In the genomic region with DNA sequence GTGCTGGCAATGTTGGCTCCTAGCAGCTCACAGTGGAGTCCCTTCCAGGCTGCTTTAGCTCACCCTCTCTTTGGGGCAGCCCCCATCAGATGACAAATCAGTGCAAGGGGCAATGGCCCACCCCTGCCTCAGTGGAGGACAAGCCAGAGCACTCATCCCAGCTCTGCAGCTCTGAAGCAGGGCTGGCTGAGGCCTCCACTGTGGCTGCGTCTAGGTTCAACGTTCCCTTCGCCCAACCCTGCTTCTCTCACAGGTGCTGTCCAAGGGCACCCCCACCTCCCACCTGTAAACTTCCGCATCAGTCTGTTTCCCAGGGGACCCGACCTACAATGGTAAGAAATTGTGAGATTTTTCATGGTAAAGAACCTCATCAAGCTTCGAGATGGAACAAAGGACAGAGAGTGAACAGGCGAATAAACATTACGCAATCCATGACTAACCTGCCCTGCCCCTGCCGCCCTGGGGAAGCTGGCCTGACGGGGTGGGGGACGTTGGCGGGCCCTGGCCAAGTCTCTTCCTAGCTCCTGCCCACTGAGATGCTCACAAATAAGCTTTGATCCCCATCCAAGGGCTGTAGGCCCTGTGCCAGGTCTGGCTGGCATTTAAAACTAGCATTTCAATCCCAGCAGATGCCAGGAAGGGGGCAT, we compare ENCODE assay signal across 9 cellular contexts. TPM values are rescaled to one million over a fixed set of nuclear protein-coding genes. Genes with fewer than 3 reads are reported as not detected.
DNase-seq lines count a peak whose midpoint lies in the region; ATAC-seq and TF ChIP-seq lines count a peak whose summit lies in the region.
"Had no signal": no experiment of that assay in that cellular context is flagged by ENCODE, and none has a peak within 500 bp of the region (broad histone marks: within the 10 kb centered on the region; RNA-seq: fewer than 3 reads in every experiment).

No MANE protein-coding gene starts in this region.

- H3K4me1 ChIP-seq in breast epithelium (peaks cover 0 to 7% of the 10 kb centered on the region in 2 donors), liver (ENCODE audit: control insufficient read depth in 4 of 4, insufficient read depth in 4 of 4, low read length in 3 of 4) (peaks cover 6 to 13% (median 11%) of the 10 kb centered on the region in 4 donors)

- H3K9ac ChIP-seq in liver (ENCODE audit: low read depth in 1 of 2, low read length in 2 of 2): no peak overlapping the region

- H3K27ac ChIP-seq in breast epithelium: peak overlapping the region; percentile 83 to 87
- peak overlapping the region in 1 of 2 donors; percentile 40 for H3K27ac ChIP-seq in liver (ENCODE audit: low read depth in 1 of 2, low read length in 2 of 2)

- H3K27me3 ChIP-seq in breast epithelium (no peaks in the 10 kb centered on the region), liver (ENCODE audit: control insufficient read depth in 4 of 4, insufficient read depth in 4 of 4, low read length in 3 of 4) (no peaks in the 10 kb centered on the region)

- 40% methylated on average over 12 of the region's 12 CpGs for WGBS in liver

- intact Hi-C loops in breast epithelium (cut with DNase I; ENCODE audit: low total_unique reads): no loop called here

- H3K4me3 ChIP-seq in breast epithelium: no peak overlapping the region
- H3K4me3 ChIP-seq in liver (ENCODE audit: low read depth in 1 of 3, low read length in 3 of 3): no peak overlapping the region

- no peaks in the 10 kb centered on the region for H3K36me3 ChIP-seq in breast epithelium
- no peaks in the 10 kb centered on the region for H3K36me3 ChIP-seq in liver (ENCODE audit: control insufficient read depth in 4 of 4, insufficient read depth in 3 of 4, low read depth in 1 of 4, low read length in 3 of 4)

- TF ChIP-seq RAD21 in liver (IDR thresholded peaks at IDR 0.05): no peak

- peak; percentile 13 for DNase-seq in COLO829 (ENCODE audit: low spot score)
- peak; percentile 24 for DNase-seq in NCI-H1092 treated with DMSO at 0.1 percent for 48 hours (lab: John Stamatoyannopoulos, UW)
- DNase-seq in breast epithelium (ENCODE audit: low spot score in 2 of 2): peak in 1 of 2 donors; percentile 57
- DNase-seq in activated effector memory CD4-positive, alpha-beta T cell treated with Interleukin-2 at 50 U/mL for 16 hours: no peak
- no peak for DNase-seq in erythroblast (lab: John Stamatoyannopoulos, UW)
- DNase-seq: CD4-positive, alpha-beta memory T cell had no signal

- TF ChIP-seq POLR2A in breast epithelium (IDR thresholded peaks at IDR 0.05) (no peak), erythroblast (IDR thresholded peaks at IDR 0.05; ENCODE audit: low read length) (no peak)

- ATAC-seq in HG02973 (IDR thresholded peaks at IDR 0.05; ENCODE audit: unreplicated experiment) (no peak), HG02759 (IDR thresholded peaks at IDR 0.05; ENCODE audit: unreplicated experiment) (no peak)

- no peak for TF ChIP-seq CTCF in breast epithelium (IDR thresholded peaks at IDR 0.05)
- no peak for TF ChIP-seq CTCF in liver (IDR thresholded peaks at IDR 0.05; ENCODE audit: low read depth, low read length, missing input control)

- no peaks in the 10 kb centered on the region for H3K9me3 ChIP-seq in breast epithelium
- no peaks in the 10 kb centered on the region for H3K9me3 ChIP-seq in liver (ENCODE audit: control insufficient read depth in 4 of 4, low read length in 3 of 4)

TF ChIP-seq in liver, 16 proteins besides CTCF, POLR2A, EP300 and RAD21:
- TF ChIP-seq FOXA2 (IDR thresholded peaks at IDR 0.05) (peak; percentile 12), YY1 (IDR thresholded peaks at IDR 0.05) (peak; percentile 36), TAF1 (conservative IDR thresholded peaks at IDR 0.05) (no peak), EGR1 (IDR thresholded peaks at IDR 0.05; ENCODE audit: low read depth in 2 of 2) (no peak), REST (IDR thresholded peaks at IDR 0.05) (peak; percentile 15), GABPA (IDR thresholded peaks at IDR 0.05 in 1 of 2, conservative IDR thresholded peaks at IDR 0.05 in 1 of 2) (no peak), HNF4A (conservative IDR thresholded peaks at IDR 0.05) (peak; percentile 55 to 83), JUND (IDR thresholded peaks at IDR 0.05) (peak in 1 of 2 donors; percentile 72), NR2F2 (IDR thresholded peaks at IDR 0.05) (no peak), RXRA (IDR thresholded peaks at IDR 0.05) (peak; percentile 54 to 73), SP1 (IDR thresholded peaks at IDR 0.05) (peak; percentile 46), HNF4G (IDR thresholded peaks at IDR 0.05) (no peak), FOXA1 (IDR thresholded peaks at IDR 0.05) (no peak)
- TF ChIP-seq, protein P1, sequence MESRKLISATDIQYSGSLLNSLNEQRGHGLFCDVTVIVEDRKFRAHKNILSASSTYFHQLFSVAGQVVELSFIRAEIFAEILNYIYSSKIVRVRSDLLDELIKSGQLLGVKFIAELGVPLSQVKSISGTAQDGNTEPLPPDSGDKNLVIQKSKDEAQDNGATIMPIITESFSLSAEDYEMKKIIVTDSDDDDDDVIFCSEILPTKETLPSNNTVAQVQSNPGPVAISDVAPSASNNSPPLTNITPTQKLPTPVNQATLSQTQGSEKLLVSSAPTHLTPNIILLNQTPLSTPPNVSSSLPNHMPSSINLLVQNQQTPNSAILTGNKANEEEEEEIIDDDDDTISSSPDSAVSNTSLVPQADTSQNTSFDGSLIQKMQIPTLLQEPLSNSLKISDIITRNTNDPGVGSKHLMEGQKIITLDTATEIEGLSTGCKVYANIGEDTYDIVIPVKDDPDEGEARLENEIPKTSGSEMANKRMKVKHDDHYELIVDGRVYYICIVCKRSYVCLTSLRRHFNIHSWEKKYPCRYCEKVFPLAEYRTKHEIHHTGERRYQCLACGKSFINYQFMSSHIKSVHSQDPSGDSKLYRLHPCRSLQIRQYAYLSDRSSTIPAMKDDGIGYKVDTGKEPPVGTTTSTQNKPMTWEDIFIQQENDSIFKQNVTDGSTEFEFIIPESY (IDR thresholded peaks at IDR 0.05): no peak
- TF ChIP-seq, protein P2, sequence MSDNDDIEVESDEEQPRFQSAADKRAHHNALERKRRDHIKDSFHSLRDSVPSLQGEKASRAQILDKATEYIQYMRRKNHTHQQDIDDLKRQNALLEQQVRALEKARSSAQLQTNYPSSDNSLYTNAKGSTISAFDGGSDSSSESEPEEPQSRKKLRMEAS (IDR thresholded peaks at IDR 0.05): no peak
- TF ChIP-seq, protein P3, sequence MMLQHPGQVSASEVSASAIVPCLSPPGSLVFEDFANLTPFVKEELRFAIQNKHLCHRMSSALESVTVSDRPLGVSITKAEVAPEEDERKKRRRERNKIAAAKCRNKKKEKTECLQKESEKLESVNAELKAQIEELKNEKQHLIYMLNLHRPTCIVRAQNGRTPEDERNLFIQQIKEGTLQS (IDR thresholded peaks at IDR 0.05): no peak
TF ChIP-seq in liver: peak in this region for 7.

RNA-seq across cellular contexts. Expression of gene DZIP1, which starts 40.5 kb away (rescaled TPM):
- total RNA-seq in breast epithelium (10 to 100 TPM; 10.2 to 20.3 (median 10.4) TPM), liver (1 to 10 TPM; 2.0 TPM)
- polyA plus RNA-seq in liver: under 1 TPM; 0.46 to 0.73 TPM
- total RNA-seq: CD4-positive, alpha-beta memory T cell had no signal
- polyA plus RNA-seq: CD4-positive, alpha-beta memory T cell had no signal

RNA-seq across cellular contexts. Expression of gene CLDN10, which starts 51.5 kb away (rescaled TPM):
- 1 to 10 TPM in 2 of 3 donors, under 1 TPM in 1; 0.64 to 2.0 (median 1.0) TPM for total RNA-seq in breast epithelium
- total RNA-seq in liver: 1 to 10 TPM in 1 of 2 donors, under 1 TPM in 1; 0.79 to 4.0 TPM
- 10 to 100 TPM in 1 of 2 donors, 1 to 10 TPM in 1; 2.2 to 15.1 TPM for polyA plus RNA-seq in liver
- total RNA-seq: CD4-positive, alpha-beta memory T cell had no signal
- polyA plus RNA-seq: CD4-positive, alpha-beta memory T cell had no signal

Comparison
In these comparisons a context has a peak if more than half of its experiments do, and no peak if none do; other contexts are left out.
1. DNase-seq: peak in COLO829 (single experiment) and NCI-H1092 treated with DMSO at 0.1 percent for 48 hours (single experiment); none in activated effector memory CD4-positive, alpha-beta T cell treated with Interleukin-2 at 50 U/mL for 16 hours (single experiment) and erythroblast (0 of 2).